ENCODE assay signal across 25 cellular contexts in the genomic region with DNA sequence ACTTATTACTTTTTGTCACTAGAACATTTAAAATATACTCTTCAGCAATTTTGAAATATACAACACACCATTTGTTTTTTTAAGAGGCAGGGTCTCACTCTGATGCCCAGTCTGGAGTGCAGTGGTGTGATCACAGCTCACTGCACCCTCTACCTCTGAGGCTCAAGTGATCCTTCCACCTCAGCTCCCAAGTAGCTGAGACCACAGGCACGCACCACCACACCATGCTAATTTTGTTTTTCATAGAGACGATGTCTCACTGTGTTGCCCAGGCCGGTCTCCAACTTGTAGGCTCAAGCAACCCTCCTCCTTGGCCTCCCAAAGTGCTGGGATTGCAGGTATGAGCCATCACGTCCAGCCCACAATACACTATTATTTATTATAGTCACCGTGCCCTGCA. TPM values are rescaled to one million over a fixed set of nuclear protein-coding genes. Genes with fewer than 3 reads are reported as not detected.
DNase-seq lines count a peak whose midpoint lies in the region; ATAC-seq and TF ChIP-seq lines count a peak whose summit lies in the region.
"Had no signal": no experiment of that assay in that cellular context is flagged by ENCODE, and none has a peak within 500 bp of the region (broad histone marks: within the 10 kb centered on the region; RNA-seq: fewer than 3 reads in every experiment).

No MANE protein-coding gene starts in this region.

- peaks cover 23% of the 10 kb centered on the region for H3K27me3 Mint-ChIP-seq in WTC11 (ENCODE audit: low read depth)
- H3K27me3 Mint-ChIP-seq in type B pancreatic cell, result peaks cover 3% of the 10 kb centered on the region

- intact Hi-C loops in esophagus muscularis mucosa (cut with DNase I), result no loop called here
- intact Hi-C loops in ascending aorta (cut with DNase I), result no loop called here

- TF ChIP-seq CTCF in WTC11 (IDR thresholded peaks at IDR 0.05), result no peak
- TF ChIP-seq CTCF in esophagus muscularis mucosa (IDR thresholded peaks at IDR 0.05), result no peak
- no peak for TF ChIP-seq CTCF in type B pancreatic cell (conservative IDR thresholded peaks at IDR 0.05)
- TF ChIP-seq CTCF in ascending aorta (IDR thresholded peaks at IDR 0.05), result no peak

- H3K27ac Mint-ChIP-seq in WTC11 (no peak overlapping the region), type B pancreatic cell (peak overlapping the region; percentile 61)
- H3K27ac Mint-ChIP-seq: CD14-positive monocyte; CD4-positive, alpha-beta memory T cell; CD4-positive, CD25-positive, alpha-beta regulatory T cell; CD8-positive, alpha-beta memory T cell had no signal

- DNase-seq in WTC11 (ENCODE audit: low spot score) (no peak), esophagus muscularis mucosa (ENCODE audit: extremely low spot score) (peak; percentile 72), type B pancreatic cell (ENCODE audit: extremely low spot score, unreplicated experiment) (no peak), ascending aorta (ENCODE audit: low spot score in 2 of 2) (no peak), COLO829 (ENCODE audit: low spot score) (no peak)
- DNase-seq: 8988T; ACHN; BE2C; C1 segment of cervical spinal cord; CD4-positive, alpha-beta memory T cell; CD4-positive, CD25-positive, alpha-beta regulatory T cell; CD8-positive, alpha-beta memory T cell; DMS 273 treated with DMSO at 0.1 percent for 48 hours; DMS153; DMS53; DMS79; DND-41; EL; GDM1 had no signal

- CTCF ChIA-PET in WTC11 (lab: Charles Lee), result no interaction called here

- H3K36me3 ChIP-seq in esophagus muscularis mucosa (no peaks in the 10 kb centered on the region), ascending aorta (no peaks in the 10 kb centered on the region)
- H3K36me3 ChIP-seq: BE2C, BLaER1 had no signal

- H3K4me3 ChIP-seq in esophagus muscularis mucosa (no peak overlapping the region), ascending aorta (no peak overlapping the region)
- H3K4me3 ChIP-seq: BLaER1, GM12878 had no signal

- H3K9me3 ChIP-seq in esophagus muscularis mucosa (no peaks in the 10 kb centered on the region), ascending aorta (no peaks in the 10 kb centered on the region)
- H3K9me3 ChIP-seq: BE2C, BLaER1 had no signal

- H3K9me3 Mint-ChIP-seq in WTC11 (no peaks in the 10 kb centered on the region), type B pancreatic cell (no peaks in the 10 kb centered on the region)
- H3K9me3 Mint-ChIP-seq: CD14-positive monocyte; CD4-positive, alpha-beta memory T cell; CD8-positive, alpha-beta memory T cell had no signal

- no peak overlapping the region for H3K27ac ChIP-seq in esophagus muscularis mucosa (replicated peaks in 1 of 4)
- H3K27ac ChIP-seq in ascending aorta, result no peak overlapping the region
- H3K27ac ChIP-seq: BLaER1 had no signal

- WGBS in esophagus muscularis mucosa, result 78% methylated on average over 5 of the region's 5 CpGs

- no peaks in the 10 kb centered on the region for H3K36me3 Mint-ChIP-seq in WTC11
- H3K36me3 Mint-ChIP-seq in type B pancreatic cell, result peaks cover 13% of the 10 kb centered on the region
- H3K36me3 Mint-ChIP-seq: CD14-positive monocyte; CD4-positive, alpha-beta memory T cell; CD4-positive, CD25-positive, alpha-beta regulatory T cell; CD8-positive, alpha-beta memory T cell had no signal

- no peak for TF ChIP-seq POLR2A in esophagus muscularis mucosa (IDR thresholded peaks at IDR 0.05; ENCODE audit: low read depth)

- ATAC-seq in WTC11 (no peak), HG03025 (IDR thresholded peaks at IDR 0.05; ENCODE audit: low FRiP score, unreplicated experiment) (no peak)
- ATAC-seq: GM12878 had no signal

- H3K27me3 ChIP-seq in esophagus muscularis mucosa, result peaks cover 0 to 27% (median 0%) of the 10 kb centered on the region in 4 donors
- no peaks in the 10 kb centered on the region for H3K27me3 ChIP-seq in ascending aorta
- H3K27me3 ChIP-seq: BLaER1 had no signal

- TF ChIP-seq EP300 in esophagus muscularis mucosa (IDR thresholded peaks at IDR 0.05), result no peak

- no peak overlapping the region for H3K4me3 Mint-ChIP-seq in WTC11
- peak overlapping the region; percentile 82 for H3K4me3 Mint-ChIP-seq in type B pancreatic cell
- H3K4me3 Mint-ChIP-seq: CD14-positive monocyte; CD4-positive, alpha-beta memory T cell; CD4-positive, CD25-positive, alpha-beta regulatory T cell; CD8-positive, alpha-beta memory T cell had no signal

- H3K4me1 Mint-ChIP-seq in WTC11 (0 out of 2 replicates have a peak, but pooled peaks cover 4% of the 10 kb centered on the region), type B pancreatic cell (ENCODE audit: unreplicated experiment) (peaks cover 5% of the 10 kb centered on the region)
- H3K4me1 Mint-ChIP-seq: CD14-positive monocyte; CD4-positive, CD25-positive, alpha-beta regulatory T cell; CD8-positive, alpha-beta memory T cell had no signal

- H3K4me1 ChIP-seq in esophagus muscularis mucosa (no peaks in the 10 kb centered on the region), ascending aorta (no peaks in the 10 kb centered on the region)
- H3K4me1 ChIP-seq: BE2C, BLaER1 had no signal

- POLR2A ChIA-PET in WTC11 (lab: Charles Lee), result no interaction called here

TF ChIP-seq in WTC11, 78 proteins besides CTCF, POLR2A, EP300 and RAD21:
- TF ChIP-seq HMGA2 (CRISPR knock-in tag; IDR thresholded peaks at IDR 0.05) (no peak), OVOL2 (CRISPR knock-in tag; IDR thresholded peaks at IDR 0.05; ENCODE audit: borderline replicate concordance) (no peak), ZNF121 (CRISPR knock-in tag; IDR thresholded peaks at IDR 0.05) (peak; percentile 69), NFATC4 (CRISPR knock-in tag; IDR thresholded peaks at IDR 0.05) (no peak)
- TF ChIP-seq, protein P1, sequence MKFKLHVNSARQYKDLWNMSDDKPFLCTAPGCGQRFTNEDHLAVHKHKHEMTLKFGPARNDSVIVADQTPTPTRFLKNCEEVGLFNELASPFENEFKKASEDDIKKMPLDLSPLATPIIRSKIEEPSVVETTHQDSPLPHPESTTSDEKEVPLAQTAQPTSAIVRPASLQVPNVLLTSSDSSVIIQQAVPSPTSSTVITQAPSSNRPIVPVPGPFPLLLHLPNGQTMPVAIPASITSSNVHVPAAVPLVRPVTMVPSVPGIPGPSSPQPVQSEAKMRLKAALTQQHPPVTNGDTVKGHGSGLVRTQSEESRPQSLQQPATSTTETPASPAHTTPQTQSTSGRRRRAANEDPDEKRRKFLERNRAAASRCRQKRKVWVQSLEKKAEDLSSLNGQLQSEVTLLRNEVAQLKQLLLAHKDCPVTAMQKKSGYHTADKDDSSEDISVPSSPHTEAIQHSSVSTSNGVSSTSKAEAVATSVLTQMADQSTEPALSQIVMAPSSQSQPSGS (CRISPR knock-in tag; IDR thresholded peaks at IDR 0.05; ENCODE audit: borderline replicate concordance, low read depth), result no peak

RNA-seq across cellular contexts. Expression of a gene that starts 2.6 kb away (rescaled TPM):
- not detected in 3 replicates for total RNA-seq in WTC11 (2021)
- not detected for total RNA-seq in esophagus muscularis mucosa
- total RNA-seq in type B pancreatic cell (ENCODE audit: low replicate concordance), result 104 and 441 TPM in 2 replicates
- total RNA-seq in ascending aorta, result not detected
- total RNA-seq: CD4-positive, CD25-positive, alpha-beta regulatory T cell; CD8-positive, alpha-beta memory T cell; Daoy; GM12878 had no signal

RNA-seq across cellular contexts. Expression of a gene that starts 26.1 kb away (rescaled TPM):
- total RNA-seq in WTC11 (2021) (not detected in 3 replicates), esophagus muscularis mucosa (not detected), type B pancreatic cell (ENCODE audit: low replicate concordance) (not detected in 2 replicates), ascending aorta (not detected)
- total RNA-seq: A673; CD4-positive, alpha-beta memory T cell; CD4-positive, CD25-positive, alpha-beta regulatory T cell; CD8-positive, alpha-beta memory T cell; Daoy; GM12878 had no signal

Comparison
In these comparisons a context has a peak if more than half of its experiments do, and no peak if none do; other contexts are left out.
1. RNA of a gene that starts 2.6 kb away (total RNA-seq): 104 to 441 TPM in type B pancreatic cell; not detected in WTC11, not detected in esophagus muscularis mucosa and not detected in ascending aorta (single experiment); every median in the first group is over 10 times any median in the second.